In the genomic region with DNA sequence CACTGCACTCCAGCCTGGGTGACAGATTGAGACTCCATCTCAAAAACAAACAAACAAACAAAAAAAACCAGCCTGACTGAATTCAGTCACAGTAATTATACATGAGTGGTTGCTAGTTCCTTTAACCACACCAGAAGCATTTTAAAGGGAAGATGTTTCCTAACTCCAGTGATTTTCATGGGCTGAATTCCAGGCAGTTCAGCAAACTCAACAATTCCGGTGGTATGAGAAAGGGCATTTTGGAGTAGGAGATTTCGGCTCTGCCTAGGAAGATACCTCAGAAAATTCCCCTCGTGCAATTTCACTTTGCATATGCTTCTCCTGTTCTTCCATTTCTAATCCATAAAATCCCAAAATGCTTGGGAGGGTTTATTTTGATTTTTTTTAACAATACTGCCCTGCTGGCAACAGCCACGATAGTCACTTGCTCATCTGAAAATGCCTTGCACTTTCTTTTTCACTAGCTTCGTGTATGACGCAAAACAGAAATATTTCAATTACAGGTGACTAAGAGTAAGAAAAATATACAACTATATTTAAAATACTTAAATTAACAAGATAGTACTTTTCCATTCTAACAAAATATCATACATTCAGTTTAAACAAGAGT, we compare ENCODE assay signal across 15 cellular contexts. TPM values are rescaled to one million over a fixed set of nuclear protein-coding genes. Genes with fewer than 3 reads are reported as not detected.
DNase-seq lines count a peak whose midpoint lies in the region; ATAC-seq and TF ChIP-seq lines count a peak whose summit lies in the region.
"Had no signal": no experiment of that assay in that cellular context is flagged by ENCODE, and none has a peak within 500 bp of the region (broad histone marks: within the 10 kb centered on the region; RNA-seq: fewer than 3 reads in every experiment).

No MANE protein-coding gene starts in this region.

- TF ChIP-seq CTCF in astrocyte of the cerebellum (IDR thresholded peaks at IDR 0.05; ENCODE audit: low read depth, low read length, missing control alignments) (no peak), nephron progenitor cell (IDR thresholded peaks at IDR 0.05) (no peak)

- peak overlapping the region; percentile 50 for H3K4me3 ChIP-seq in CD4-positive, CD25-positive, alpha-beta regulatory T cell (ENCODE audit: low read depth, low read length)
- H3K4me3 ChIP-seq in astrocyte of the cerebellum (ENCODE audit: low read depth, low read length) = no peak overlapping the region
- no peak overlapping the region for H3K4me3 ChIP-seq in CD4-positive, alpha-beta memory T cell (ENCODE audit: low read length in 2 of 2)
- H3K4me3 ChIP-seq: lung, suprapubic skin had no signal

- intact Hi-C loops in CD4-positive, alpha-beta memory T cell (cut with micrococcal nuclease) = no loop called here

- POLR2A ChIA-PET in CD4-positive, alpha-beta memory T cell (lab: Charles Lee; ENCODE audit: partially characterized antibody) = no interaction called here

- H3K27me3 ChIP-seq in CD4-positive, CD25-positive, alpha-beta regulatory T cell (ENCODE audit: control insufficient read depth, insufficient read depth, low read length) = no peaks in the 10 kb centered on the region
- no peaks in the 10 kb centered on the region for H3K27me3 ChIP-seq in CD4-positive, alpha-beta memory T cell (ENCODE audit: insufficient read depth, low read length)
- H3K27me3 ChIP-seq: suprapubic skin had no signal

- H3K27ac ChIP-seq in CD4-positive, CD25-positive, alpha-beta regulatory T cell (ENCODE audit: insufficient read depth, low read length, poor library complexity, severe bottlenecking) = no peak overlapping the region
- no peak overlapping the region for H3K27ac ChIP-seq in CD4-positive, alpha-beta memory T cell (ENCODE audit: low read depth, low read length)
- H3K27ac ChIP-seq: suprapubic skin, WERI-Rb-1 had no signal

- ATAC-seq in CD4-positive, CD25-positive, alpha-beta regulatory T cell (ENCODE audit: low read depth in 2 of 2) = no peak
- ATAC-seq in HG02840 (IDR thresholded peaks at IDR 0.05; ENCODE audit: low FRiP score, unreplicated experiment) = no peak

- peak in 1 of 3 donors; percentile 44 for DNase-seq in CD4-positive, CD25-positive, alpha-beta regulatory T cell
- peak; percentile 55 for DNase-seq in H4 (ENCODE audit: low spot score)
- DNase-seq in astrocyte of the cerebellum (ENCODE audit: low read depth) = peak; percentile 62
- no peak for DNase-seq in nephron progenitor cell
- DNase-seq in cerebellum (ENCODE audit: low spot score) = no peak
- DNase-seq in epidermal melanocyte (ENCODE audit: insufficient read length, low spot score) = no peak
- DNase-seq in CD4-positive, alpha-beta memory T cell = no peak
- DNase-seq: activated T-cell treated with anti-CD3 and anti-CD28 coated beads, Interleukin-2, amount 50 U/mL, for 72 hours; cerebellar nuclear complex; NCI-H2107; posterior cingulate gyrus; WERI-Rb-1 had no signal

- no peaks in the 10 kb centered on the region for H3K9me3 Mint-ChIP-seq in CD4-positive, CD25-positive, alpha-beta regulatory T cell
- no peaks in the 10 kb centered on the region for H3K9me3 Mint-ChIP-seq in nephron progenitor cell
- H3K9me3 Mint-ChIP-seq in CD4-positive, alpha-beta memory T cell = no peaks in the 10 kb centered on the region
- H3K9me3 Mint-ChIP-seq: activated T-cell treated with anti-CD3 and anti-CD28 coated beads, Interleukin-2, amount 50 U/mL, for 72 hours had no signal

- CTCF ChIA-PET in CD4-positive, alpha-beta memory T cell (lab: Charles Lee; ENCODE audit: partially characterized antibody) = no interaction called here

- H3K36me3 Mint-ChIP-seq in CD4-positive, CD25-positive, alpha-beta regulatory T cell = no peaks in the 10 kb centered on the region
- peaks cover 64% of the 10 kb centered on the region for H3K36me3 Mint-ChIP-seq in nephron progenitor cell (ENCODE audit: low read depth)
- H3K36me3 Mint-ChIP-seq in CD4-positive, alpha-beta memory T cell = no peaks in the 10 kb centered on the region

- no peak overlapping the region for H3K4me3 Mint-ChIP-seq in CD4-positive, CD25-positive, alpha-beta regulatory T cell
- no peak overlapping the region for H3K4me3 Mint-ChIP-seq in nephron progenitor cell
- H3K4me3 Mint-ChIP-seq in CD4-positive, alpha-beta memory T cell = no peak overlapping the region

- no peaks in the 10 kb centered on the region for H3K27me3 Mint-ChIP-seq in CD4-positive, CD25-positive, alpha-beta regulatory T cell
- H3K27me3 Mint-ChIP-seq in nephron progenitor cell (ENCODE audit: low read depth, poor library complexity) = no peaks in the 10 kb centered on the region
- H3K27me3 Mint-ChIP-seq in CD4-positive, alpha-beta memory T cell = peaks cover 1 to 6% of the 10 kb centered on the region in 2 donors

- no peaks in the 10 kb centered on the region for H3K9me3 ChIP-seq in CD4-positive, CD25-positive, alpha-beta regulatory T cell (ENCODE audit: control insufficient read depth in 2 of 2, low read length in 2 of 2)
- no peaks in the 10 kb centered on the region for H3K9me3 ChIP-seq in CD4-positive, alpha-beta memory T cell (ENCODE audit: control insufficient read depth in 1 of 2, low read length in 2 of 2)
- H3K9me3 ChIP-seq: suprapubic skin had no signal

- no peaks in the 10 kb centered on the region for H3K36me3 ChIP-seq in CD4-positive, CD25-positive, alpha-beta regulatory T cell (ENCODE audit: control insufficient read depth, insufficient read depth, low read length)
- no peaks in the 10 kb centered on the region for H3K36me3 ChIP-seq in CD4-positive, alpha-beta memory T cell (ENCODE audit: insufficient read depth, low read length)
- H3K36me3 ChIP-seq: suprapubic skin, WERI-Rb-1 had no signal

- peaks cover 0 to 26% (median 8%) of the 10 kb centered on the region in 4 donors for H3K4me1 Mint-ChIP-seq in CD4-positive, CD25-positive, alpha-beta regulatory T cell
- peaks cover 1% of the 10 kb centered on the region for H3K4me1 Mint-ChIP-seq in nephron progenitor cell
- H3K4me1 Mint-ChIP-seq in CD4-positive, alpha-beta memory T cell = peaks cover 0 to 2% (median 0%) of the 10 kb centered on the region in 4 donors

- peak overlapping the region in 1 of 3 donors; percentile 69 for H3K27ac Mint-ChIP-seq in CD4-positive, CD25-positive, alpha-beta regulatory T cell
- H3K27ac Mint-ChIP-seq in nephron progenitor cell = peak overlapping the region; percentile 25
- no peak overlapping the region for H3K27ac Mint-ChIP-seq in CD4-positive, alpha-beta memory T cell
- H3K27ac Mint-ChIP-seq: activated T-cell treated with anti-CD3 and anti-CD28 coated beads, Interleukin-2, amount 50 U/mL, for 72 hours had no signal

- in situ Hi-C loops in astrocyte of the cerebellum (cut with HindIII; ENCODE audit: low sequenced_read_pairs) = no loop called here

- peaks cover 3% of the 10 kb centered on the region for H3K4me1 ChIP-seq in CD4-positive, CD25-positive, alpha-beta regulatory T cell (ENCODE audit: control insufficient read depth, insufficient read depth, low read length, poor library complexity, severe bottlenecking)
- no peaks in the 10 kb centered on the region for H3K4me1 ChIP-seq in CD4-positive, alpha-beta memory T cell (ENCODE audit: insufficient read depth, low read length)

RNA-seq across cellular contexts. Expression of a gene that starts 48.3 kb away (rescaled TPM):
- 160 TPM for total RNA-seq in CD4-positive, CD25-positive, alpha-beta regulatory T cell
- 10 to 100 TPM; 82.4 to 88.7 (median 84.9) TPM for polyA plus RNA-seq in CD4-positive, CD25-positive, alpha-beta regulatory T cell
- 0.54 and 1.1 TPM in 2 replicates for total RNA-seq in H4 (2014; rRNA removed; shearing (Covaris generic))
- total RNA-seq in cerebellum = 4.4 TPM
- total RNA-seq in CD4-positive, alpha-beta memory T cell = 10 to 100 TPM; 92.5 to 97.7 TPM
- 10 to 100 TPM; 67.7 to 71.8 TPM for polyA plus RNA-seq in CD4-positive, alpha-beta memory T cell

Comparison
In these comparisons a context has a peak if more than half of its experiments do, and no peak if none do; other contexts are left out.
1. DNase-seq: peak in H4 (single experiment) and astrocyte of the cerebellum (single experiment); none in nephron progenitor cell (single experiment), cerebellum (single experiment), epidermal melanocyte (single experiment) and CD4-positive, alpha-beta memory T cell (0 of 5).
2. RNA of a gene that starts 48.3 kb away (total RNA-seq): 160 TPM in CD4-positive, CD25-positive, alpha-beta regulatory T cell (single experiment) and 92.5 to 97.7 TPM in CD4-positive, alpha-beta memory T cell; 4.4 TPM in cerebellum (single experiment) and 0.54 to 1.1 TPM in H4; every median in the first group is over 10 times any median in the second.